ENCODE assay signal across 8 cellular contexts in the genomic region with DNA sequence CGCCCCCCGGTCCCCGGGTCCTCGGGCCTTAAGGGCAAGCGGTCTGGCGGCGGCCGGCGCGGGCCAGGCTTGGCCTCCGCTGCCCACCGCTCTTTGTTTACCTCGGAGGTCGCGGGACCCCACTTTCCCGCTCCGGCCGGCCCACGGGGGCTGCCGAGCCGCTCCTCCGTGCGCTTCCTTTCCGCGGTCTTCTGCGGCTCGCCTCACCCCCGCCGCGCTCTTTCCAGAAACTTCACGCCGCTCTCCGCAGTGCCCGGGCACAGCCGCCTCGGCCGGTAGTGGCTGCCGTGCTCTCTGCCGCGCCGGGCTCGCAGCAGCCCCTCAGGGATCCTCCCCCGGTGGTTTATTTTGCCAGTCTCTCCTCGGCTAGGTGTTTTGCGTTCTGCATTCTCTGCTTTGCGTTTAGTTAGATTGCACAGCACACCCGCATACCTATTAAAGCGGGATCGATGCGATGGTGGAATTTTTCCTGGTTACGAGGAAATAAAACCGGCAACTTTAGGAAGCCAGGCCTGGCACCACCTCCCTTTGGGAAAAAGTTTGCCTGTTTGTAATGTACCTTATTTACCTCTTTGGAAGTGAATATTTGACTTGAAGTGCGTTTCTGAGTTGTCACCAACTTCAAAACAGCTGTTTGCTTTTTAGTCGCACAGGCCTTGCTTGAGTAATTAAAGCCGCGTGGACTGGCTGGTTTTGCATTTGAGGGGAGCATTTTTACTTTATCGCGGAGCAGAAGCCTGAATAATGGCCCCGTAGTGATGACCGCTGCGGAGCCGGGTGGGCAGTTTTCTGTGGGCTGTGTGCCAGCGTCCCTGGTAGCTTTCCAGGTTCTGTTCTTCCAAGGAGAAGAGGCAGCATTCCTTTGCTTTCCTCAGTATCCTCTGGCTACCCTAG. TPM values are rescaled to one million over a fixed set of nuclear protein-coding genes. Genes with fewer than 3 reads are reported as not detected.
A peak's percentile ranks its signal among the peaks of the same experiment; 100 is the strongest.
DNase-seq lines count a peak whose midpoint lies in the region; ATAC-seq lines count a peak whose summit lies in the region.

No MANE protein-coding gene starts in this region.

- DNase-seq in NCI-H1417 (lab: John Stamatoyannopoulos, UW): peak; percentile 33 to 77 (median 49)
- DNase-seq in NCI-H1417 treated with DMSO at 0.1 percent for 48 hours (lab: John Stamatoyannopoulos, UW): no peak
- peak; percentile 49 to 50 for DNase-seq in NOMO-1 (lab: John Stamatoyannopoulos, UW; ENCODE audit: unreplicated experiment in 2 of 2)
- peak; percentile 63 for DNase-seq in activated T-cell treated with anti-CD3 and anti-CD28 coated beads, Interleukin-2, amount 50 U/mL, for 1 hour
- peak; percentile 54 for DNase-seq in stimulated activated naive CD4-positive, alpha-beta T cell treated with Interleukin-2 at 50 U/mL for 16 hours (lab: John Stamatoyannopoulos, UW)

- H3K27ac ChIP-seq in muscle layer of colon (ENCODE audit: low read depth, low read length): peak overlapping the region; percentile 91

- no peaks in the 10 kb centered on the region for H3K36me3 ChIP-seq in muscle layer of colon (ENCODE audit: insufficient read depth, low read length)

- no peaks in the 10 kb centered on the region for H3K9me3 ChIP-seq in muscle layer of colon (ENCODE audit: low read length)

- ATAC-seq in HG02973 (IDR thresholded peaks at IDR 0.05; ENCODE audit: unreplicated experiment): peak; percentile 52
- peak; percentile 75 for ATAC-seq in esophagus mucosa

- H3K4me1 ChIP-seq in muscle layer of colon (ENCODE audit: insufficient read depth, low read length): peaks cover 23% of the 10 kb centered on the region

- no peaks in the 10 kb centered on the region for H3K27me3 ChIP-seq in muscle layer of colon (ENCODE audit: control insufficient read depth in 1 of 2, insufficient read depth in 2 of 2, low read length in 2 of 2)

- H3K9ac ChIP-seq in muscle layer of colon (ENCODE audit: low read length): peak overlapping the region; percentile 75

- H3K4me3 ChIP-seq in muscle layer of colon (ENCODE audit: low read depth in 1 of 2, low read length in 2 of 2): peak overlapping the region; percentile 78 to 93

RNA-seq across cellular contexts. Expression of a gene that starts 0.8 kb away (rescaled TPM):
- total RNA-seq in esophagus mucosa: 9.6 TPM

RNA-seq across cellular contexts. Expression of a gene that starts 48.5 kb away (rescaled TPM):
- 9.2 TPM for total RNA-seq in esophagus mucosa
